ENCODE assay signal across 21 cellular contexts in the genomic region with DNA sequence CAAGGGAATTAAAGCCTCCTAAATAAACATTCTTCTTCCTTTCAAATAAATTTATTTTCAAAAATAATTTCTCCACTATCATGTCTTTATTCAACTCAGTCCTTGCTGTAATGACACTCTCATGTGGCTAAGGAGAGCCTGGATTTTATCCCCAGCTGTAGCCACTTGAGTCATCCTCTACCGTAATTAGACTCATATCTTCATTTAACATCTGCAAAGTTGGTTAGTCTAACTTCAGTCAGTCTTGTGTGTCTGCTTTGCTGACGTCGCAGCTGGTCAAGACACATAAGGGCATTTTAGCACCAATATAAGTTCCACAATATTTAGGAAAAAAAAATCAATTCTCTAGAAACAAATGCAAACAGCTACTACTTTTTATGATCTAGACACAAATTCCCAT.
"Had no signal": no experiment of that assay in that cellular context is flagged by ENCODE, and none has a peak within 500 bp of the region (broad histone marks: within the 10 kb centered on the region; RNA-seq: fewer than 3 reads in every experiment).

No MANE protein-coding gene starts in this region.

- H3K27me3 ChIP-seq: dorsolateral prefrontal cortex, sigmoid colon, spleen, upper lobe of right lung had no signal

- DNase-seq: activated CD4-positive, alpha-beta memory T cell treated with anti-CD3 and anti-CD28 coated beads, Interleukin-2, amount 10 ng/mL, durations not matched to agents 7 days and 5 days; activated CD4-positive, alpha-beta T cell treated with anti-CD3 and anti-CD28 coated beads for 48 hours; activated CD4-positive, CD25-positive, alpha-beta regulatory T cell; activated CD8-positive, alpha-beta memory T cell treated with anti-CD3 and anti-CD28 coated beads, Interleukin-2, amount 10 ng/mL, durations not matched to agents 7 days and 5 days; activated naive CD4-positive, alpha-beta T cell; activated naive CD8-positive, alpha-beta T cell treated with anti-CD3 and anti-CD28 coated beads for 36 hours; amygdala; caudate nucleus; dorsolateral prefrontal cortex; foreskin fibroblast; hypothalamus; midbrain; nephron progenitor cell; nucleus accumbens; sigmoid colon; spleen; stimulated activated CD4-positive, alpha-beta T cell treated with anti-CD3 and anti-CD28 coated beads, Interleukin-4, amount 100 ng/mL, for 4 hours; T-helper 2 cell; upper lobe of right lung had no signal

- H3K27ac ChIP-seq: dorsolateral prefrontal cortex, sigmoid colon, spleen, thoracic aorta, upper lobe of right lung had no signal

- H3K4me1 ChIP-seq: sigmoid colon, spleen, upper lobe of right lung had no signal

- H3K9me3 ChIP-seq: sigmoid colon, spleen, thoracic aorta, upper lobe of right lung had no signal

- H3K4me3 ChIP-seq: dorsolateral prefrontal cortex, lung, sigmoid colon, spleen, thoracic aorta, upper lobe of right lung had no signal

- H3K36me3 ChIP-seq: sigmoid colon, spleen, thoracic aorta, upper lobe of right lung had no signal
